In the genomic region with DNA sequence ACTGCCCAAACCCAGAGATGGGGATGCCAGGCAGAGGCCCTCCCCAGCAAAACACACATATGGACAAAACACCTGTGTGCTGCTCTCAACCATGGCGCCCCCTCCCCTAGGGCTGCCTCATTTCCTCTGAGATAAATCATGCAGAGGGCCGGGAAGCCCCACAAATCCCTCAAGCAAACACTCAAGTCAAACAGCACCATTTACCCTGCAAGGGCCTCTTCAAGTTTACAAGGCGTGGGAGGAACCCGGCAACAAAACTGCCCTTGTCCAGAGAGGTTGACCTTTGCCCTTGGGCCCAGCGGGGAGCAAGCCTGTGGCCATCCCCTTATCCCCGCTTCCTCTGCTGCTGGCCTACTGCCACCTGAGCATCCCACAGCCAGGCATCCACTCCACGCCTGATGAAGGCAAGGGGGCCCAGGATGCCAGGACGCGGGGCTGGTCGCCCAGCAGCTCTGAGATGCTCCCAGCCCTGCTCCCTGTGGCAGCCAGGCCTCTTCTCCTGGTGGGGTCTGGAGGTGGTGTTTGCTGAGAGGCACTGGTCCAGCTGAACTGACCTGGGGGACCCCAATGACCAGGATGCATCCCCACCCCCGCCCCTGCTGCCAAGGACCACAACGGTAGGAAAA, we compare ENCODE assay signal across 1 cellular context.
TF ChIP-seq lines count a peak whose summit lies in the region.

No MANE protein-coding gene starts in this region.

TF ChIP-seq in HepG2, 621 proteins besides CTCF, POLR2A, EP300 and RAD21 (continued from another document and continues in another):
- TF ChIP-seq, protein P1, sequence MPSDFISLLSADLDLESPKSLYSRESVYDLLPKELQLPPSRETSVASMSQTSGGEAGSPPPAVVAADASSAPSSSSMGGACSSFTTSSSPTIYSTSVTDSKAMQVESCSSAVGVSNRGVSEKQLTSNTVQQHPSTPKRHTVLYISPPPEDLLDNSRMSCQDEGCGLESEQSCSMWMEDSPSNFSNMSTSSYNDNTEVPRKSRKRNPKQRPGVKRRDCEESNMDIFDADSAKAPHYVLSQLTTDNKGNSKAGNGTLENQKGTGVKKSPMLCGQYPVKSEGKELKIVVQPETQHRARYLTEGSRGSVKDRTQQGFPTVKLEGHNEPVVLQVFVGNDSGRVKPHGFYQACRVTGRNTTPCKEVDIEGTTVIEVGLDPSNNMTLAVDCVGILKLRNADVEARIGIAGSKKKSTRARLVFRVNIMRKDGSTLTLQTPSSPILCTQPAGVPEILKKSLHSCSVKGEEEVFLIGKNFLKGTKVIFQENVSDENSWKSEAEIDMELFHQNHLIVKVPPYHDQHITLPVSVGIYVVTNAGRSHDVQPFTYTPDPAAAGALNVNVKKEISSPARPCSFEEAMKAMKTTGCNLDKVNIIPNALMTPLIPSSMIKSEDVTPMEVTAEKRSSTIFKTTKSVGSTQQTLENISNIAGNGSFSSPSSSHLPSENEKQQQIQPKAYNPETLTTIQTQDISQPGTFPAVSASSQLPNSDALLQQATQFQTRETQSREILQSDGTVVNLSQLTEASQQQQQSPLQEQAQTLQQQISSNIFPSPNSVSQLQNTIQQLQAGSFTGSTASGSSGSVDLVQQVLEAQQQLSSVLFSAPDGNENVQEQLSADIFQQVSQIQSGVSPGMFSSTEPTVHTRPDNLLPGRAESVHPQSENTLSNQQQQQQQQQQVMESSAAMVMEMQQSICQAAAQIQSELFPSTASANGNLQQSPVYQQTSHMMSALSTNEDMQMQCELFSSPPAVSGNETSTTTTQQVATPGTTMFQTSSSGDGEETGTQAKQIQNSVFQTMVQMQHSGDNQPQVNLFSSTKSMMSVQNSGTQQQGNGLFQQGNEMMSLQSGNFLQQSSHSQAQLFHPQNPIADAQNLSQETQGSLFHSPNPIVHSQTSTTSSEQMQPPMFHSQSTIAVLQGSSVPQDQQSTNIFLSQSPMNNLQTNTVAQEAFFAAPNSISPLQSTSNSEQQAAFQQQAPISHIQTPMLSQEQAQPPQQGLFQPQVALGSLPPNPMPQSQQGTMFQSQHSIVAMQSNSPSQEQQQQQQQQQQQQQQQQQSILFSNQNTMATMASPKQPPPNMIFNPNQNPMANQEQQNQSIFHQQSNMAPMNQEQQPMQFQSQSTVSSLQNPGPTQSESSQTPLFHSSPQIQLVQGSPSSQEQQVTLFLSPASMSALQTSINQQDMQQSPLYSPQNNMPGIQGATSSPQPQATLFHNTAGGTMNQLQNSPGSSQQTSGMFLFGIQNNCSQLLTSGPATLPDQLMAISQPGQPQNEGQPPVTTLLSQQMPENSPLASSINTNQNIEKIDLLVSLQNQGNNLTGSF (CRISPR knock-in tag; IDR thresholded peaks at IDR 0.05), result 0 out of 2 replicates have a peak, but pooled peaks have one; percentile 36
- TF ChIP-seq ERF (CRISPR knock-in tag; IDR thresholded peaks at IDR 0.05), result peak; percentile 97
- no peak for TF ChIP-seq SIN3B (IDR thresholded peaks at IDR 0.05; ENCODE audit: low read length)
- TF ChIP-seq ZNF430 (CRISPR knock-in tag; IDR thresholded peaks at IDR 0.05), result 0 out of 2 replicates have a peak, but pooled peaks have one; percentile 70
- TF ChIP-seq FOXA1 (IDR thresholded peaks at IDR 0.05), result no peak; the same call in 1 of the 2 replicates
- peak; percentile 98 for TF ChIP-seq FOXA1 (CRISPR knock-in tag; IDR thresholded peaks at IDR 0.05)
- TF ChIP-seq SAFB2 (CRISPR knock-in tag; IDR thresholded peaks at IDR 0.05; ENCODE audit: borderline replicate concordance, low read depth), result peak; percentile 27; the same call in 1 of the 2 replicates
- peak; percentile 94 for TF ChIP-seq NFKBIZ (CRISPR knock-in tag; IDR thresholded peaks at IDR 0.05)
- TF ChIP-seq AKAP8 (CRISPR knock-in tag; IDR thresholded peaks at IDR 0.05), result peak; percentile 59; the same call in 1 of the 2 replicates
- TF ChIP-seq, protein P2, sequence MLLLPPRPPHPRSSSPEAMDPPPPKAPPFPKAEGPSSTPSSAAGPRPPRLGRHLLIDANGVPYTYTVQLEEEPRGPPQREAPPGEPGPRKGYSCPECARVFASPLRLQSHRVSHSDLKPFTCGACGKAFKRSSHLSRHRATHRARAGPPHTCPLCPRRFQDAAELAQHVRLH (CRISPR knock-in tag; IDR thresholded peaks at IDR 0.05; ENCODE audit: borderline replicate concordance, low read depth), result peak; percentile 93
- 0 out of 2 replicates have a peak, but pooled peaks have one; percentile 47 for TF ChIP-seq BRCA1 (CRISPR knock-in tag; IDR thresholded peaks at IDR 0.05)
- TF ChIP-seq CBX5 (CRISPR knock-in tag; IDR thresholded peaks at IDR 0.05; ENCODE audit: borderline replicate concordance), result peak; percentile 87; the same call in 1 of the 2 replicates
- peak; percentile 75; the same call in 1 of the 2 replicates for TF ChIP-seq ZNF768 (CRISPR knock-in tag; IDR thresholded peaks at IDR 0.05)
- TF ChIP-seq KAT2B (IDR thresholded peaks at IDR 0.05; ENCODE audit: borderline replicate concordance, low read depth, low read length), result no peak
- no peak for TF ChIP-seq GABPA (IDR thresholded peaks at IDR 0.05; ENCODE audit: low read depth, low read length)
- TF ChIP-seq GABPA (CRISPR knock-in tag; IDR thresholded peaks at IDR 0.05; ENCODE audit: low read depth), result peak; percentile 60
- TF ChIP-seq, protein P3, sequence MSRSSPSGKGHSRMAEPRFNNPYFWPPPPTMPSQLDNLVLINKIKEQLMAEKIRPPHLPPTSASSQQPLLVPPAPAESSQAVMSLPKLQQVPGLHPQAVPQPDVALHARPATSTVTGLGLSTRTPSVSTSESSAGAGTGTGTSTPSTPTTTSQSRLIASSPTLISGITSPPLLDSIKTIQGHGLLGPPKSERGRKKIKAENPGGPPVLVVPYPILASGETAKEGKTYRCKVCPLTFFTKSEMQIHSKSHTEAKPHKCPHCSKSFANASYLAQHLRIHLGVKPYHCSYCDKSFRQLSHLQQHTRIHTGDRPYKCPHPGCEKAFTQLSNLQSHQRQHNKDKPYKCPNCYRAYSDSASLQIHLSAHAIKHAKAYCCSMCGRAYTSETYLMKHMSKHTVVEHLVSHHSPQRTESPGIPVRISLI (CRISPR knock-in tag; IDR thresholded peaks at IDR 0.05; ENCODE audit: borderline replicate concordance), result peak; percentile 75; the same call in 1 of the 2 replicates
- TF ChIP-seq SMAD9 (CRISPR knock-in tag; IDR thresholded peaks at IDR 0.05), result no peak
- TF ChIP-seq ZNF224 (CRISPR knock-in tag; IDR thresholded peaks at IDR 0.05), result no peak
- no peak for TF ChIP-seq ZNF367 (CRISPR knock-in tag; IDR thresholded peaks at IDR 0.05; ENCODE audit: borderline replicate concordance)
- TF ChIP-seq ZNF615 (CRISPR knock-in tag; IDR thresholded peaks at IDR 0.05; ENCODE audit: borderline replicate concordance), result peak; percentile 50; the same call in 1 of the 2 replicates
- TF ChIP-seq, protein P4, sequence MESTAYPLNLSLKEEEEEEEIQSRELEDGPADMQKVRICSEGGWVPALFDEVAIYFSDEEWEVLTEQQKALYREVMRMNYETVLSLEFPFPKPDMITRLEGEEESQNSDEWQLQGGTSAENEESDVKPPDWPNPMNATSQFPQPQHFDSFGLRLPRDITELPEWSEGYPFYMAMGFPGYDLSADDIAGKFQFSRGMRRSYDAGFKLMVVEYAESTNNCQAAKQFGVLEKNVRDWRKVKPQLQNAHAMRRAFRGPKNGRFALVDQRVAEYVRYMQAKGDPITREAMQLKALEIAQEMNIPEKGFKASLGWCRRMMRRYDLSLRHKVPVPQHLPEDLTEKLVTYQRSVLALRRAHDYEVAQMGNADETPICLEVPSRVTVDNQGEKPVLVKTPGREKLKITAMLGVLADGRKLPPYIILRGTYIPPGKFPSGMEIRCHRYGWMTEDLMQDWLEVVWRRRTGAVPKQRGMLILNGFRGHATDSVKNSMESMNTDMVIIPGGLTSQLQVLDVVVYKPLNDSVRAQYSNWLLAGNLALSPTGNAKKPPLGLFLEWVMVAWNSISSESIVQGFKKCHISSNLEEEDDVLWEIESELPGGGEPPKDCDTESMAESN (CRISPR knock-in tag; conservative IDR thresholded peaks at IDR 0.05), result peak; percentile 95
- peak; percentile 62; the same call in 1 of the 2 replicates for TF ChIP-seq ZNF782 (CRISPR knock-in tag; IDR thresholded peaks at IDR 0.05; ENCODE audit: borderline replicate concordance)
- TF ChIP-seq, protein P5, sequence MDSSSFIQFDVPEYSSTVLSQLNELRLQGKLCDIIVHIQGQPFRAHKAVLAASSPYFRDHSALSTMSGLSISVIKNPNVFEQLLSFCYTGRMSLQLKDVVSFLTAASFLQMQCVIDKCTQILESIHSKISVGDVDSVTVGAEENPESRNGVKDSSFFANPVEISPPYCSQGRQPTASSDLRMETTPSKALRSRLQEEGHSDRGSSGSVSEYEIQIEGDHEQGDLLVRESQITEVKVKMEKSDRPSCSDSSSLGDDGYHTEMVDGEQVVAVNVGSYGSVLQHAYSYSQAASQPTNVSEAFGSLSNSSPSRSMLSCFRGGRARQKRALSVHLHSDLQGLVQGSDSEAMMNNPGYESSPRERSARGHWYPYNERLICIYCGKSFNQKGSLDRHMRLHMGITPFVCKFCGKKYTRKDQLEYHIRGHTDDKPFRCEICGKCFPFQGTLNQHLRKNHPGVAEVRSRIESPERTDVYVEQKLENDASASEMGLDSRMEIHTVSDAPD (CRISPR knock-in tag; IDR thresholded peaks at IDR 0.05), result peak; percentile 85; the same call in 1 of the 2 replicates
- no peak for TF ChIP-seq SOX6 (IDR thresholded peaks at IDR 0.05)
- TF ChIP-seq SOX6 (CRISPR knock-in tag; IDR thresholded peaks at IDR 0.05), result peak; percentile 97
- 0 out of 2 replicates have a peak, but pooled peaks have one; percentile 42 for TF ChIP-seq ZNF33A (CRISPR knock-in tag; IDR thresholded peaks at IDR 0.05; ENCODE audit: borderline replicate concordance)
- no peak for TF ChIP-seq NR1H2 (CRISPR knock-in tag; IDR thresholded peaks at IDR 0.05; ENCODE audit: borderline replicate concordance, low read depth)
- TF ChIP-seq, protein P6, sequence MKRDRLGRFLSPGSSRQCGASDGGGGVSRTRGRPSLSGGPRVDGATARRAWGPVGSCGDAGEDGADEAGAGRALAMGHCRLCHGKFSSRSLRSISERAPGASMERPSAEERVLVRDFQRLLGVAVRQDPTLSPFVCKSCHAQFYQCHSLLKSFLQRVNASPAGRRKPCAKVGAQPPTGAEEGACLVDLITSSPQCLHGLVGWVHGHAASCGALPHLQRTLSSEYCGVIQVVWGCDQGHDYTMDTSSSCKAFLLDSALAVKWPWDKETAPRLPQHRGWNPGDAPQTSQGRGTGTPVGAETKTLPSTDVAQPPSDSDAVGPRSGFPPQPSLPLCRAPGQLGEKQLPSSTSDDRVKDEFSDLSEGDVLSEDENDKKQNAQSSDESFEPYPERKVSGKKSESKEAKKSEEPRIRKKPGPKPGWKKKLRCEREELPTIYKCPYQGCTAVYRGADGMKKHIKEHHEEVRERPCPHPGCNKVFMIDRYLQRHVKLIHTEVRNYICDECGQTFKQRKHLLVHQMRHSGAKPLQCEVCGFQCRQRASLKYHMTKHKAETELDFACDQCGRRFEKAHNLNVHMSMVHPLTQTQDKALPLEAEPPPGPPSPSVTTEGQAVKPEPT (CRISPR knock-in tag; IDR thresholded peaks at IDR 0.05; ENCODE audit: low read depth), result no peak; the same call in 1 of the 2 replicates
- TF ChIP-seq, protein P7, sequence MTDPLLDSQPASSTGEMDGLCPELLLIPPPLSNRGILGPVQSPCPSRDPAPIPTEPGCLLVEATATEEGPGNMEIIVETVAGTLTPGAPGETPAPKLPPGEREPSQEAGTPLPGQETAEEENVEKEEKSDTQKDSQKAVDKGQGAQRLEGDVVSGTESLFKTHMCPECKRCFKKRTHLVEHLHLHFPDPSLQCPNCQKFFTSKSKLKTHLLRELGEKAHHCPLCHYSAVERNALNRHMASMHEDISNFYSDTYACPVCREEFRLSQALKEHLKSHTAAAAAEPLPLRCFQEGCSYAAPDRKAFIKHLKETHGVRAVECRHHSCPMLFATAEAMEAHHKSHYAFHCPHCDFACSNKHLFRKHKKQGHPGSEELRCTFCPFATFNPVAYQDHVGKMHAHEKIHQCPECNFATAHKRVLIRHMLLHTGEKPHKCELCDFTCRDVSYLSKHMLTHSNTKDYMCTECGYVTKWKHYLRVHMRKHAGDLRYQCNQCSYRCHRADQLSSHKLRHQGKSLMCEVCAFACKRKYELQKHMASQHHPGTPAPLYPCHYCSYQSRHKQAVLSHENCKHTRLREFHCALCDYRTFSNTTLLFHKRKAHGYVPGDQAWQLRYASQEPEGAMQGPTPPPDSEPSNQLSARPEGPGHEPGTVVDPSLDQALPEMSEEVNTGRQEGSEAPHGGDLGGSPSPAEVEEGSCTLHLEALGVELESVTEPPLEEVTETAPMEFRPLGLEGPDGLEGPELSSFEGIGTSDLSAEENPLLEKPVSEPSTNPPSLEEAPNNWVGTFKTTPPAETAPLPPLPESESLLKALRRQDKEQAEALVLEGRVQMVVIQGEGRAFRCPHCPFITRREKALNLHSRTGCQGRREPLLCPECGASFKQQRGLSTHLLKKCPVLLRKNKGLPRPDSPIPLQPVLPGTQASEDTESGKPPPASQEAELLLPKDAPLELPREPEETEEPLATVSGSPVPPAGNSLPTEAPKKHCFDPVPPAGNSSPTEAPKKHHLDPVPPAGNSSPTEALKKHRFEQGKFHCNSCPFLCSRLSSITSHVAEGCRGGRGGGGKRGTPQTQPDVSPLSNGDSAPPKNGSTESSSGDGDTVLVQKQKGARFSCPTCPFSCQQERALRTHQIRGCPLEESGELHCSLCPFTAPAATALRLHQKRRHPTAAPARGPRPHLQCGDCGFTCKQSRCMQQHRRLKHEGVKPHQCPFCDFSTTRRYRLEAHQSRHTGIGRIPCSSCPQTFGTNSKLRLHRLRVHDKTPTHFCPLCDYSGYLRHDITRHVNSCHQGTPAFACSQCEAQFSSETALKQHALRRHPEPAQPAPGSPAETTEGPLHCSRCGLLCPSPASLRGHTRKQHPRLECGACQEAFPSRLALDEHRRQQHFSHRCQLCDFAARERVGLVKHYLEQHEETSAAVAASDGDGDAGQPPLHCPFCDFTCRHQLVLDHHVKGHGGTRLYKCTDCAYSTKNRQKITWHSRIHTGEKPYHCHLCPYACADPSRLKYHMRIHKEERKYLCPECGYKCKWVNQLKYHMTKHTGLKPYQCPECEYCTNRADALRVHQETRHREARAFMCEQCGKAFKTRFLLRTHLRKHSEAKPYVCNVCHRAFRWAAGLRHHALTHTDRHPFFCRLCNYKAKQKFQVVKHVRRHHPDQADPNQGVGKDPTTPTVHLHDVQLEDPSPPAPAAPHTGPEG (CRISPR knock-in tag; IDR thresholded peaks at IDR 0.05), result 0 out of 2 replicates have a peak, but pooled peaks have one; percentile 71
- peak; percentile 93 for TF ChIP-seq RXRB (CRISPR knock-in tag; IDR thresholded peaks at IDR 0.05; ENCODE audit: borderline replicate concordance)
- TF ChIP-seq ZNF101 (CRISPR knock-in tag; IDR thresholded peaks at IDR 0.05; ENCODE audit: borderline replicate concordance, low read depth), result peak; percentile 66; the same call in 1 of the 2 replicates
- peak; percentile 89; the same call in 1 of the 2 replicates for TF ChIP-seq GATA4 (IDR thresholded peaks at IDR 0.05; ENCODE audit: borderline replicate concordance, low read depth)
- TF ChIP-seq MZF1 (CRISPR knock-in tag; IDR thresholded peaks at IDR 0.05; ENCODE audit: borderline replicate concordance), result no peak
- peak; percentile 81 for TF ChIP-seq ZFY (CRISPR knock-in tag; IDR thresholded peaks at IDR 0.05)
- TF ChIP-seq, protein P8, sequence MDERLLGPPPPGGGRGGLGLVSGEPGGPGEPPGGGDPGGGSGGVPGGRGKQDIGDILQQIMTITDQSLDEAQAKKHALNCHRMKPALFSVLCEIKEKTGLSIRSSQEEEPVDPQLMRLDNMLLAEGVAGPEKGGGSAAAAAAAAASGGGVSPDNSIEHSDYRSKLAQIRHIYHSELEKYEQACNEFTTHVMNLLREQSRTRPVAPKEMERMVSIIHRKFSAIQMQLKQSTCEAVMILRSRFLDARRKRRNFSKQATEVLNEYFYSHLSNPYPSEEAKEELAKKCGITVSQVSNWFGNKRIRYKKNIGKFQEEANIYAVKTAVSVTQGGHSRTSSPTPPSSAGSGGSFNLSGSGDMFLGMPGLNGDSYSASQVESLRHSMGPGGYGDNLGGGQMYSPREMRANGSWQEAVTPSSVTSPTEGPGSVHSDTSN (CRISPR knock-in tag; IDR thresholded peaks at IDR 0.05), result no peak
- peak; percentile 93 for TF ChIP-seq ZBTB7A (CRISPR knock-in tag; IDR thresholded peaks at IDR 0.05)
- peak; percentile 88; the same call in 1 of the 2 replicates for TF ChIP-seq MIER3 (CRISPR knock-in tag; IDR thresholded peaks at IDR 0.05; ENCODE audit: borderline replicate concordance)
- peak; percentile 70; the same call in 1 of the 2 replicates for TF ChIP-seq ZNF644 (CRISPR knock-in tag; IDR thresholded peaks at IDR 0.05; ENCODE audit: low read depth)
